Comparison of ENCODE assay signal across 8 cellular contexts in the genomic region with DNA sequence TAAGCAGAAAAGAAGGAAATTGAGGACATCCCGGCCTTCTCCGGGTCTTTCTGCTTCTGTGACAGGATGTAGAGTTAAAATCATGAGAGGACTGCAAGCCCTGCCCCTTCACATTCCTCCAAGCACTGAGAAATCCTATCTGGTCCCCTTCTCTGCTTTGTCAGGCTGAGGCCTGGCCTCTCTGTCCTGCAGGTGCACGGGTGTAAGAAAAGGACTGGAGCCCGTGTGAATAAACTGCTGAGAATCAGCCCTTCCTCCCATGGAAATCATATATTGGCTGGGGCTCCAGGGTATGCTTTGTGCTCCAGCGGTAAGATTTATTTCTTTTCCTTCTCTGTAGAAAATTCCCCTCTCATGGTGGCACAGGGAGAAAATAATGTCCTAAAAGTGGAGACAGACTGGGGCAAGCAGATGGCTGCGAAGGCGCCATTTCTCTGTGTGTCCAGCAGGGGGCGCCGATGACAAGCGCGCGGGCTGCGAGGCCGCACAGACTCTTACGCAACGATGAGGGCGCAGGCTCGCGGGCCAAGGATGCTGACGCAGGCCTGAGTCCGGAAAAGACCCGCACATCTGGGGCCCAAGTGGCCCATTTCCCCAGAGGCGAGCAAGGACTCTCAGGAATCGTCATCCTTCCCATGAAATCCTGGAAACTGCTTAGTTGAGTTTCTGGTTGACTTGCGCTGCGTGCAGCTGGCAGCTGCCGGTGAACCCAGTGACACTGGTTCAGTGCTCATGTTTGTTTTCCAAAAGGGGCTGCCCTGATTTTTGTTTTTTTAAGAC.
DNase-seq lines count a peak whose midpoint lies in the region; ATAC-seq and TF ChIP-seq lines count a peak whose summit lies in the region.

No MANE protein-coding gene starts in this region.

- peak; percentile 59 for DNase-seq in NCI-H1092 (lab: John Stamatoyannopoulos, UW)
- peak; percentile 75 for DNase-seq in SKM-1 treated with dmso at 0.1 percent for 144 hours (lab: John Stamatoyannopoulos, UW; ENCODE audit: unreplicated experiment)
- DNase-seq in activated naive CD8-positive, alpha-beta T cell treated with anti-CD3 and anti-CD28 coated beads, Interleukin-2, amount 50 U/mL, for 24 hours, result peak; percentile 81
- peak; percentile 75 to 84 for DNase-seq in heart right ventricle
- DNase-seq in trophoblast cell, result peak; percentile 87 to 95
- DNase-seq in type B pancreatic cell (ENCODE audit: extremely low spot score, unreplicated experiment), result peak; percentile 86

- H2AK5ac ChIP-seq in trophoblast cell (ENCODE audit: low read length), result no peak overlapping the region

- TF ChIP-seq CTCF in GM12873 (IDR thresholded peaks at IDR 0.05; ENCODE audit: insufficient read depth, low read depth, low read length, missing control alignments) (peak; percentile 92), heart right ventricle (IDR thresholded peaks at IDR 0.05) (peak in 8 of 9 donors; percentile 98 to 99 (median 98)), type B pancreatic cell (conservative IDR thresholded peaks at IDR 0.05) (peak; percentile 98)

- H3K4me3 ChIP-seq in heart right ventricle (peak overlapping the region in 9 of 10 donors; percentile 14 to 56 (median 43)), trophoblast cell (ENCODE audit: low read depth, low read length) (no peak overlapping the region)

- H3K79me1 ChIP-seq in trophoblast cell (ENCODE audit: low read length), result peaks cover 9% of the 10 kb centered on the region

- H3K27ac Mint-ChIP-seq in activated naive CD8-positive, alpha-beta T cell treated with anti-CD3 and anti-CD28 coated beads, Interleukin-2, amount 50 U/mL, for 24 hours, result peak overlapping the region; percentile 77
- no peak overlapping the region for H3K27ac Mint-ChIP-seq in type B pancreatic cell

- H3K14ac ChIP-seq in trophoblast cell (ENCODE audit: low read length), result no peak overlapping the region

- H3K9ac ChIP-seq in trophoblast cell (ENCODE audit: low read length), result no peak overlapping the region

- peaks cover 0 to 9% (median 0%) of the 10 kb centered on the region in 9 donors for H3K4me1 ChIP-seq in heart right ventricle
- H3K4me1 ChIP-seq in trophoblast cell (ENCODE audit: control insufficient read depth in 1 of 2, insufficient read depth in 2 of 2, low read length in 2 of 2), result peaks cover 3 to 8% of the 10 kb centered on the region in 2 experiments

- H3K36me3 ChIP-seq in heart right ventricle, result no peaks in the 10 kb centered on the region
- H3K36me3 ChIP-seq in trophoblast cell (ENCODE audit: control insufficient read depth in 1 of 2, insufficient read depth in 2 of 2, low read length in 2 of 2), result no peaks in the 10 kb centered on the region

- peaks cover 3% of the 10 kb centered on the region for H3K27me3 Mint-ChIP-seq in activated naive CD8-positive, alpha-beta T cell treated with anti-CD3 and anti-CD28 coated beads, Interleukin-2, amount 50 U/mL, for 24 hours
- no peaks in the 10 kb centered on the region for H3K27me3 Mint-ChIP-seq in type B pancreatic cell

- H2BK12ac ChIP-seq in trophoblast cell (ENCODE audit: low read length), result peak overlapping the region; percentile 34

- no peak overlapping the region for H3K23ac ChIP-seq in trophoblast cell (ENCODE audit: low read length)

- H3K79me2 ChIP-seq in trophoblast cell (ENCODE audit: control insufficient read depth, insufficient read depth, low read length, poor library complexity), result no peaks in the 10 kb centered on the region

- WGBS in heart right ventricle, 2 donors, result 18 to 20% methylated on average over 27 of the region's 27 CpGs
- no CpG with 5 or more reads among the region's 27 CpGs for WGBS in trophoblast cell (ENCODE audit: extremely low coverage, insufficient coverage, insufficient read length)

- peaks cover 8% of the 10 kb centered on the region for H3K36me3 Mint-ChIP-seq in activated naive CD8-positive, alpha-beta T cell treated with anti-CD3 and anti-CD28 coated beads, Interleukin-2, amount 50 U/mL, for 24 hours (ENCODE audit: low read depth)
- no peaks in the 10 kb centered on the region for H3K36me3 Mint-ChIP-seq in type B pancreatic cell

- H3K27me3 ChIP-seq in heart right ventricle, result no peaks in the 10 kb centered on the region
- no peaks in the 10 kb centered on the region for H3K27me3 ChIP-seq in trophoblast cell (ENCODE audit: insufficient read depth, low read length)

- ATAC-seq in HG02678 (IDR thresholded peaks at IDR 0.05; ENCODE audit: unreplicated experiment) (peak; percentile 94), heart right ventricle (peak; percentile 95 to 98 (median 96))
- ATAC-seq in activated naive CD8-positive, alpha-beta T cell treated with anti-CD3 and anti-CD28 coated beads, Interleukin-2, amount 50 U/mL, for 24 hours, result peak; percentile 71

- peaks cover 0 to 7% (median 0%) of the 10 kb centered on the region in 11 donors for H3K9me3 ChIP-seq in heart right ventricle
- H3K9me3 ChIP-seq in trophoblast cell (ENCODE audit: insufficient read depth, low read depth, low read length), result peaks cover 2% of the 10 kb centered on the region

- peak overlapping the region; percentile 71 for H3K4me2 ChIP-seq in trophoblast cell (ENCODE audit: low read length)

- peak overlapping the region in 9 of 10 donors; percentile 30 to 79 (median 59) for H3K27ac ChIP-seq in heart right ventricle
- H3K27ac ChIP-seq in trophoblast cell (ENCODE audit: low read depth, low read length), result no peak overlapping the region

- peak overlapping the region; percentile 56 for H4K8ac ChIP-seq in trophoblast cell (ENCODE audit: low read depth, low read length)

- peak overlapping the region; percentile 48 for H4K91ac ChIP-seq in trophoblast cell (ENCODE audit: low read depth, low read length)

- no peak overlapping the region for H3K4ac ChIP-seq in trophoblast cell (ENCODE audit: low read depth, low read length)

- no peak overlapping the region for H3K18ac ChIP-seq in trophoblast cell (ENCODE audit: low read length)

- H3K4me3 Mint-ChIP-seq in activated naive CD8-positive, alpha-beta T cell treated with anti-CD3 and anti-CD28 coated beads, Interleukin-2, amount 50 U/mL, for 24 hours, result no peak overlapping the region
- peak overlapping the region; percentile 84 for H3K4me3 Mint-ChIP-seq in type B pancreatic cell

- intact Hi-C loops in heart right ventricle (cut with DNase I), result loop anchor here in 9 of 10 donors (1.0 to 10.0 kb wide), 9 partner anchors 345 to 430 kb away; a partner anchor contains a TSS

- peaks cover 11% of the 10 kb centered on the region for H3K9me3 Mint-ChIP-seq in activated naive CD8-positive, alpha-beta T cell treated with anti-CD3 and anti-CD28 coated beads, Interleukin-2, amount 50 U/mL, for 24 hours
- H3K9me3 Mint-ChIP-seq in type B pancreatic cell, result no peaks in the 10 kb centered on the region

- peaks cover 45% of the 10 kb centered on the region for H3K4me1 Mint-ChIP-seq in activated naive CD8-positive, alpha-beta T cell treated with anti-CD3 and anti-CD28 coated beads, Interleukin-2, amount 50 U/mL, for 24 hours
- peaks cover 3% of the 10 kb centered on the region for H3K4me1 Mint-ChIP-seq in type B pancreatic cell (ENCODE audit: unreplicated experiment)

- H2BK5ac ChIP-seq in trophoblast cell (ENCODE audit: low read depth, low read length, poor library complexity), result no peak overlapping the region

- H2BK120ac ChIP-seq in trophoblast cell (ENCODE audit: insufficient read depth, low read length, poor library complexity), result peak overlapping the region; percentile 47

- H2AFZ ChIP-seq in trophoblast cell (ENCODE audit: insufficient read depth, low read length, poor library complexity), result peak overlapping the region; percentile 62

- H4K12ac ChIP-seq in trophoblast cell (ENCODE audit: low read depth, low read length), result no peak overlapping the region
